Comparison of ENCODE assay signal across 8 cellular contexts in the genomic region with DNA sequence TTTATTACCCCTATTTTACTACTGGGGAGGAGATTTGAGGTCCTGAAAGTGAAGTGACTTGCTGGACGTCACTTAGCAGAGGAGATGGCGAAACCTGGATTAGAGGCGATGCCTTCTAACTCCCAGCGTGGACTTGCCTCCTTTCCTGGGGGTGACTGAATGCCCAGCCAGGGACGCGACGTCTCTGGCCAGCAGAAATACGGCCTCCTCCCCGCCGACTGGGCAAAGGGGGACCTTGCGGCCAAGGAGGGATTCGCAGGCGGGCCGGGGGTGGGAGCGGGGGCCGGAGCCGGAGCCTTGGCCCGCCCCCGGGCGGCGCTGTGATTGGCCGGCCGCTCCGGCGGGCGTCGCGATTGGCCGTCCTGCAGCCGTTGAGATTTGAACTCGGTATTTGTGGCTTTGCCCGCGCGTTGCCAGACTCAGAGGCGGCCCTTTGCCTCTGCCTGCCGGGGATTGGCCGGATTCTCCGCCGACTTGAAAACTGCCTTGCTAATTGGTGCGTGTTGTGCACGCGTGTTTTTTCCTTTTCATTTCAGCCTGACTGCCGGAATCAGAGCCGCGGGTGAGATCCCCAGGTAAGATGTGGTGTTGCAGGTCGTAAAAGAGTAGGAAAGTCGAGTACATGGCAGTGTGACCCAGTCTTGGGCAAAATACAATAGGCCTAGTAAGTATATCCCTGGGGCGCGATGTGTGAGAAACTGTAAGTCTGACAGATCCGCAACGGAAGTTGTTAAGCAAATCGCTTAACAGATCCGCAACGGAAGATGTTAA. TPM values are rescaled to one million over a fixed set of nuclear protein-coding genes. Genes with fewer than 3 reads are reported as not detected.
DNase-seq lines count a peak whose midpoint lies in the region; ATAC-seq and TF ChIP-seq lines count a peak whose summit lies in the region.

A gene with protein sequence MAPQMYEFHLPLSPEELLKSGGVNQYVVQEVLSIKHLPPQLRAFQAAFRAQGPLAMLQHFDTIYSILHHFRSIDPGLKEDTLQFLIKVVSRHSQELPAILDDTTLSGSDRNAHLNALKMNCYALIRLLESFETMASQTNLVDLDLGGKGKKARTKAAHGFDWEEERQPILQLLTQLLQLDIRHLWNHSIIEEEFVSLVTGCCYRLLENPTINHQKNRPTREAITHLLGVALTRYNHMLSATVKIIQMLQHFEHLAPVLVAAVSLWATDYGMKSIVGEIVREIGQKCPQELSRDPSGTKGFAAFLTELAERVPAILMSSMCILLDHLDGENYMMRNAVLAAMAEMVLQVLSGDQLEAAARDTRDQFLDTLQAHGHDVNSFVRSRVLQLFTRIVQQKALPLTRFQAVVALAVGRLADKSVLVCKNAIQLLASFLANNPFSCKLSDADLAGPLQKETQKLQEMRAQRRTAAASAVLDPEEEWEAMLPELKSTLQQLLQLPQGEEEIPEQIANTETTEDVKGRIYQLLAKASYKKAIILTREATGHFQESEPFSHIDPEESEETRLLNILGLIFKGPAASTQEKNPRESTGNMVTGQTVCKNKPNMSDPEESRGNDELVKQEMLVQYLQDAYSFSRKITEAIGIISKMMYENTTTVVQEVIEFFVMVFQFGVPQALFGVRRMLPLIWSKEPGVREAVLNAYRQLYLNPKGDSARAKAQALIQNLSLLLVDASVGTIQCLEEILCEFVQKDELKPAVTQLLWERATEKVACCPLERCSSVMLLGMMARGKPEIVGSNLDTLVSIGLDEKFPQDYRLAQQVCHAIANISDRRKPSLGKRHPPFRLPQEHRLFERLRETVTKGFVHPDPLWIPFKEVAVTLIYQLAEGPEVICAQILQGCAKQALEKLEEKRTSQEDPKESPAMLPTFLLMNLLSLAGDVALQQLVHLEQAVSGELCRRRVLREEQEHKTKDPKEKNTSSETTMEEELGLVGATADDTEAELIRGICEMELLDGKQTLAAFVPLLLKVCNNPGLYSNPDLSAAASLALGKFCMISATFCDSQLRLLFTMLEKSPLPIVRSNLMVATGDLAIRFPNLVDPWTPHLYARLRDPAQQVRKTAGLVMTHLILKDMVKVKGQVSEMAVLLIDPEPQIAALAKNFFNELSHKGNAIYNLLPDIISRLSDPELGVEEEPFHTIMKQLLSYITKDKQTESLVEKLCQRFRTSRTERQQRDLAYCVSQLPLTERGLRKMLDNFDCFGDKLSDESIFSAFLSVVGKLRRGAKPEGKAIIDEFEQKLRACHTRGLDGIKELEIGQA (N-terminal part only) (plus strand): TSS at position 523 of the 771 bp plus-strand sequence. CDS start 997 bp downstream, outside the sequence.

- POLR2A ChIA-PET in PC-3 (lab: Charles Lee; ENCODE audit: unreplicated experiment), result interaction anchor here (0.7 to 1.1 kb wide), 2 partner anchors 39 to 282 kb away, joined by 3 to 4 read pairs; no protein-coding TSS in a partner anchor

- ATAC-seq in GM21576 (IDR thresholded peaks at IDR 0.05; ENCODE audit: unreplicated experiment), result peak; percentile 83
- ATAC-seq in PC-3, result peak; percentile 93

- intact Hi-C loops in PC-3 (cut with micrococcal nuclease), result loop anchor here (2.0 kb wide), 2 partner anchors 23 to 45 kb away; a partner anchor contains a TSS

- no peak for TF ChIP-seq CTCF in PC-3 (conservative IDR thresholded peaks at IDR 0.05; ENCODE audit: low read depth, low read length)

- H3K27me3 ChIP-seq in PC-3 (ENCODE audit: low read length) (no peaks in the 10 kb centered on the region), mucosa of stomach (ENCODE audit: control insufficient read depth, insufficient read depth, low read length) (no peaks in the 10 kb centered on the region)

- peak within 1 kb of the TSS; percentile 86 for H3K4me2 ChIP-seq in PC-3 (ENCODE audit: low read length)

- TF ChIP-seq EP300 in Ishikawa (IDR thresholded peaks at IDR 0.05; ENCODE audit: borderline replicate concordance), result no peak; the same call in 1 of the 2 replicates

- H3K36me3 ChIP-seq in PC-3 (ENCODE audit: low read depth, low read length), result peaks cover 17% of the 10 kb centered on the region
- H3K36me3 ChIP-seq in mucosa of stomach (ENCODE audit: control insufficient read depth, insufficient read depth, low read length), result no peaks in the 10 kb centered on the region

- H4K20me1 ChIP-seq in PC-3 (ENCODE audit: low read length), result no peaks in the 10 kb centered on the region

- peak; percentile 70 for TF ChIP-seq POLR2A in erythroblast (IDR thresholded peaks at IDR 0.05; ENCODE audit: low read length)

- BruUV-seq in PC-3 (replicated peaks; lab: Mats Ljungman, UMichigan), result TSS peak; percentile 83

- peak within 1 kb of the TSS; percentile 86 for H2AFZ ChIP-seq in PC-3 (ENCODE audit: low read length)

- no peaks in the 10 kb centered on the region for H3F3A ChIP-seq in PC-3 (ENCODE audit: low read length, unreplicated experiment)

- peak within 1 kb of the TSS; percentile 80 for H3K4me3 ChIP-seq in PC-3 (ENCODE audit: low read length)
- peak within 1 kb of the TSS; percentile 99 for H3K4me3 ChIP-seq in mucosa of stomach (ENCODE audit: low read length)

- H3K9me3 ChIP-seq in PC-3 (ENCODE audit: low read length) (no peaks in the 10 kb centered on the region), mucosa of stomach (ENCODE audit: control insufficient read depth, low read length) (no peaks in the 10 kb centered on the region)

- no peak for TF ChIP-seq RAD21 in Ishikawa (IDR thresholded peaks at IDR 0.05; ENCODE audit: low read depth)

- peak within 1 kb of the TSS; percentile 91 for H3K27ac ChIP-seq in PC-3 (ENCODE audit: low read length)

- H3K9ac ChIP-seq in PC-3 (ENCODE audit: low read length) (peak within 1 kb of the TSS; percentile 96), mucosa of stomach (ENCODE audit: low read length) (peak within 1 kb of the TSS; percentile 98)

- peaks cover 61% of the 10 kb centered on the region for H3K79me2 ChIP-seq in PC-3 (ENCODE audit: low read length)

- CTCF ChIA-PET in PC-3 (lab: Charles Lee), result interaction anchor here (0.7 kb wide), 1 partner anchor 28 kb away, joined by 3 read pairs; no protein-coding TSS in a partner anchor

- H3K4me1 ChIP-seq in PC-3 (ENCODE audit: insufficient read depth, low read length) (peaks cover 19% of the 10 kb centered on the region), mucosa of stomach (ENCODE audit: control insufficient read depth, insufficient read depth, low read length) (peaks cover 14% of the 10 kb centered on the region)

- peak; percentile 91 for DNase-seq in DMS153 treated with DMSO at 0.1 percent for 48 hours (lab: John Stamatoyannopoulos, UW; ENCODE audit: unreplicated experiment)
- DNase-seq in PC-3, result peak; percentile 94
- DNase-seq in activated T-cell treated with anti-CD3 and anti-CD28 coated beads, Interleukin-2, amount 50 U/mL, for 1 hour, result peak; percentile 92
- peak; percentile 97 to 98 for DNase-seq in erythroblast (lab: John Stamatoyannopoulos, UW)
- peak; percentile 83 to 85 for DNase-seq in stimulated activated CD8-positive, alpha-beta memory T cell treated with anti-CD3 and anti-CD28 coated beads, Interleukin-7, amount 100 ng/mL, for 1 hour (ENCODE audit: low read depth in 2 of 2)

- H3K9me2 ChIP-seq in PC-3 (replicated peaks; ENCODE audit: low read length), result no peaks in the 10 kb centered on the region

TF ChIP-seq in Ishikawa, 13 proteins besides CTCF, POLR2A, EP300 and RAD21 (continues in another document):
- TF ChIP-seq TCF12 (IDR thresholded peaks at IDR 0.05; ENCODE audit: low read depth) (peak; percentile 36; the same call in 1 of the 2 replicates), CREB1 (IDR thresholded peaks at IDR 0.05; ENCODE audit: low read depth) (peak; percentile 29; the same call in 1 of the 2 replicates), YY1 (IDR thresholded peaks at IDR 0.05; ENCODE audit: low read depth) (no peak), TAF1 (IDR thresholded peaks at IDR 0.05; ENCODE audit: low read depth) (peak; percentile 80; the same call in 1 of the 2 replicates), FOXM1 (IDR thresholded peaks at IDR 0.05; ENCODE audit: borderline replicate concordance, low read depth) (peak; percentile 95), NFIC (IDR thresholded peaks at IDR 0.05) (no peak), EGR1 (IDR thresholded peaks at IDR 0.05) (peak; percentile 61; the same call in 1 of the 2 replicates), ZBTB7A (IDR thresholded peaks at IDR 0.05; ENCODE audit: low read depth) (peak; percentile 53; the same call in 1 of the 2 replicates), TEAD4 (IDR thresholded peaks at IDR 0.05) (no peak; the same call in 1 of the 2 replicates), CEBPB (IDR thresholded peaks at IDR 0.05) (no peak)
- TF ChIP-seq, protein P1, sequence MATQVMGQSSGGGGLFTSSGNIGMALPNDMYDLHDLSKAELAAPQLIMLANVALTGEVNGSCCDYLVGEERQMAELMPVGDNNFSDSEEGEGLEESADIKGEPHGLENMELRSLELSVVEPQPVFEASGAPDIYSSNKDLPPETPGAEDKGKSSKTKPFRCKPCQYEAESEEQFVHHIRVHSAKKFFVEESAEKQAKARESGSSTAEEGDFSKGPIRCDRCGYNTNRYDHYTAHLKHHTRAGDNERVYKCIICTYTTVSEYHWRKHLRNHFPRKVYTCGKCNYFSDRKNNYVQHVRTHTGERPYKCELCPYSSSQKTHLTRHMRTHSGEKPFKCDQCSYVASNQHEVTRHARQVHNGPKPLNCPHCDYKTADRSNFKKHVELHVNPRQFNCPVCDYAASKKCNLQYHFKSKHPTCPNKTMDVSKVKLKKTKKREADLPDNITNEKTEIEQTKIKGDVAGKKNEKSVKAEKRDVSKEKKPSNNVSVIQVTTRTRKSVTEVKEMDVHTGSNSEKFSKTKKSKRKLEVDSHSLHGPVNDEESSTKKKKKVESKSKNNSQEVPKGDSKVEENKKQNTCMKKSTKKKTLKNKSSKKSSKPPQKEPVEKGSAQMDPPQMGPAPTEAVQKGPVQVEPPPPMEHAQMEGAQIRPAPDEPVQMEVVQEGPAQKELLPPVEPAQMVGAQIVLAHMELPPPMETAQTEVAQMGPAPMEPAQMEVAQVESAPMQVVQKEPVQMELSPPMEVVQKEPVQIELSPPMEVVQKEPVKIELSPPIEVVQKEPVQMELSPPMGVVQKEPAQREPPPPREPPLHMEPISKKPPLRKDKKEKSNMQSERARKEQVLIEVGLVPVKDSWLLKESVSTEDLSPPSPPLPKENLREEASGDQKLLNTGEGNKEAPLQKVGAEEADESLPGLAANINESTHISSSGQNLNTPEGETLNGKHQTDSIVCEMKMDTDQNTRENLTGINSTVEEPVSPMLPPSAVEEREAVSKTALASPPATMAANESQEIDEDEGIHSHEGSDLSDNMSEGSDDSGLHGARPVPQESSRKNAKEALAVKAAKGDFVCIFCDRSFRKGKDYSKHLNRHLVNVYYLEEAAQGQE (IDR thresholded peaks at IDR 0.05; ENCODE audit: low read depth), result no peak
- TF ChIP-seq, protein P2, sequence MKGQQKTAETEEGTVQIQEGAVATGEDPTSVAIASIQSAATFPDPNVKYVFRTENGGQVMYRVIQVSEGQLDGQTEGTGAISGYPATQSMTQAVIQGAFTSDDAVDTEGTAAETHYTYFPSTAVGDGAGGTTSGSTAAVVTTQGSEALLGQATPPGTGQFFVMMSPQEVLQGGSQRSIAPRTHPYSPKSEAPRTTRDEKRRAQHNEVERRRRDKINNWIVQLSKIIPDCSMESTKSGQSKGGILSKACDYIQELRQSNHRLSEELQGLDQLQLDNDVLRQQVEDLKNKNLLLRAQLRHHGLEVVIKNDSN (IDR thresholded peaks at IDR 0.05), result no peak

RNA-seq across cellular contexts. Expression of the gene that starts here (rescaled TPM):
- total RNA-seq in PC-3 (2014; rRNA removed), result 105 TPM in 2 replicates

Comparison
In these comparisons a context has a peak if more than half of its experiments do, and no peak if none do; other contexts are left out.
1. Peak in every context shown above with its lines: DNase-seq, ATAC-seq, H3K4me3 ChIP-seq and H3K27ac ChIP-seq.